ENCODE assay signal across 24 cellular contexts in the genomic region with DNA sequence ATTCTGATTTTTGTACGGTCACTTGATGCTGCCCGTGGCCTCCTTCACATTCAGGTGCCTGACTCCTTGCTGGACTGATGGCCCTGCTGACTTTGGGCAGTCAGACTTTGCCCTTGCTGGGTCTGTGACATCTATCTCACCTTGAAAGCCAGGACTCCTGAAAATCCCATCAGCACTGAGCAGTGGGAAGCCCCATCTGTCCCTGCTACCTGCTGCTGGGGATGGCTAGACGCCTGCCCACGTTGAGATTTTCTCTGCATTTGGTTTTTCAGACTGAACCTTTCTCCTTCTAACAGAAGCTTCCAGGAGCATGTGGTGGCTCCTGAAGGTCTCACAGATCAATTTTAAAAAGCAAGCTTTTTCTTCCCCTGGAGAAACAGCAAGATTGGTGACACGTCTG.
"Had no signal": no experiment of that assay in that cellular context is flagged by ENCODE, and none has a peak within 500 bp of the region (broad histone marks: within the 10 kb centered on the region; RNA-seq: fewer than 3 reads in every experiment).

No MANE protein-coding gene starts in this region.

- H3K4me1 Mint-ChIP-seq: mesothelial cell of epicardium; naive thymus-derived CD4-positive, alpha-beta T cell; stimulated activated memory B cell treated with anti-CD40 and anti-IgM and Interleukin-4, amounts not matched to agents 10 μg/mL and 1 μg/mL and 100 μg/mL, for 72 hours; stimulated activated naive CD8-positive, alpha-beta T cell treated with anti-CD3 and anti-CD28 coated beads, Interleukin-15, amount 100 ng/mL, for 72 hours had no signal

- H3K4me2 ChIP-seq: smooth muscle cell had no signal

- H3K9me3 ChIP-seq: left ventricle myocardium inferior, pancreas, prostate gland, right lobe of liver, tibial nerve, uterus had no signal

- H3K27me3 ChIP-seq: pancreas, right lobe of liver, tibial nerve had no signal

- H3K4me3 Mint-ChIP-seq: mesothelial cell of epicardium; natural killer cell treated with Interleukin-12 subunit alpha and Interleukin-12 subunit beta and Interleukin-15 and Interleukin-18, amount 100 ng/mL, for 72 hours; stimulated activated memory B cell treated with anti-CD40 and anti-IgM and Interleukin-4, amounts not matched to agents 10 μg/mL and 1 μg/mL and 100 μg/mL, for 72 hours; stimulated activated naive CD8-positive, alpha-beta T cell treated with anti-CD3 and anti-CD28 coated beads, Interleukin-15, amount 100 ng/mL, for 72 hours; type B pancreatic cell had no signal

- H3K36me3 Mint-ChIP-seq: mesothelial cell of epicardium; natural killer cell treated with Interleukin-12 subunit alpha and Interleukin-12 subunit beta and Interleukin-15 and Interleukin-18, amount 100 ng/mL, for 72 hours; stimulated activated memory B cell treated with anti-CD40 and anti-IgM and Interleukin-4, amounts not matched to agents 10 μg/mL and 1 μg/mL and 100 μg/mL, for 72 hours; type B pancreatic cell had no signal

- H3K9me3 Mint-ChIP-seq: mesothelial cell of epicardium; naive thymus-derived CD4-positive, alpha-beta T cell; natural killer cell treated with Interleukin-12 subunit alpha and Interleukin-12 subunit beta and Interleukin-15 and Interleukin-18, amount 100 ng/mL, for 72 hours; stimulated activated memory B cell treated with anti-CD40 and anti-IgM and Interleukin-4, amounts not matched to agents 10 μg/mL and 1 μg/mL and 100 μg/mL, for 72 hours; stimulated activated naive CD8-positive, alpha-beta T cell treated with anti-CD3 and anti-CD28 coated beads, Interleukin-15, amount 100 ng/mL, for 72 hours; type B pancreatic cell had no signal

- H3K4me1 ChIP-seq: left ventricle myocardium inferior, pancreas, prostate gland, right lobe of liver, tibial nerve, uterus had no signal

- DNase-seq: hypothalamus; islet precursor cell; left ventricle myocardium inferior; mesendoderm; naive thymus-derived CD4-positive, alpha-beta T cell; nucleus accumbens; pancreas; posterior cingulate gyrus; right lobe of liver; stimulated activated CD4-positive, alpha-beta T cell treated with anti-CD3 and anti-CD28 coated beads, Interleukin-1b, Interleukin-23, amount 100 ng/mL, for 48 hours; stimulated activated CD4-positive, alpha-beta T cell treated with anti-CD3 and anti-CD28 coated beads, Interleukin-2, amount 100 ng/mL, for 48 hours; stimulated activated CD4-positive, alpha-beta T cell treated with anti-CD3 and anti-CD28 coated beads, Interleukin-4, amount 100 ng/mL, for 4 hours; stimulated activated CD8-positive, alpha-beta memory T cell treated with anti-CD3 and anti-CD28 coated beads, Interleukin-4, amount 100 ng/mL, for 48 hours; stimulated activated naive CD4-positive, alpha-beta T cell treated with Interleukin-2 at 50 U/mL for 16 hours; stimulated activated naive CD8-positive, alpha-beta T cell treated with anti-CD3 and anti-CD28 coated beads, Interleukin-15, amount 100 ng/mL, for 72 hours; uterus had no signal

- H3K27me3 Mint-ChIP-seq: type B pancreatic cell had no signal

- FAIRE-seq: pancreas had no signal

- H3K4me3 ChIP-seq: left ventricle myocardium inferior, lung, pancreas, prostate gland, right lobe of liver, smooth muscle cell, tibial nerve, uterus had no signal

- H3K27ac ChIP-seq: left ventricle myocardium inferior, pancreas, prostate gland, right lobe of liver, tibial nerve, uterus had no signal

- H3K36me3 ChIP-seq: left ventricle myocardium inferior, pancreas, prostate gland, right lobe of liver, tibial nerve, uterus had no signal

- H3K27ac Mint-ChIP-seq: mesothelial cell of epicardium; naive thymus-derived CD4-positive, alpha-beta T cell; natural killer cell treated with Interleukin-12 subunit alpha and Interleukin-12 subunit beta and Interleukin-15 and Interleukin-18, amount 100 ng/mL, for 72 hours; stimulated activated memory B cell treated with anti-CD40 and anti-IgM and Interleukin-4, amounts not matched to agents 10 μg/mL and 1 μg/mL and 100 μg/mL, for 72 hours; stimulated activated naive CD8-positive, alpha-beta T cell treated with anti-CD3 and anti-CD28 coated beads, Interleukin-15, amount 100 ng/mL, for 72 hours; type B pancreatic cell had no signal
